In genomic region chr9:113471143-113471542, GRCh38 we compare ENCODE assay signal across 20 cellular contexts. TPM values are rescaled to one million over a fixed set of nuclear protein-coding genes. Genes with fewer than 3 reads are reported as not detected.
DNase-seq lines count a peak whose midpoint lies in the region; TF ChIP-seq lines count a peak whose summit lies in the region.
"Had no signal": no experiment of that assay in that cellular context is flagged by ENCODE, and none has a peak within 500 bp of the region (broad histone marks: within the 10 kb centered on the region; RNA-seq: fewer than 3 reads in every experiment).

No MANE protein-coding gene starts in this region.

- POLR2A ChIA-PET in Caco-2 (lab: Charles Lee): no interaction called here

- intact Hi-C loops in Caco-2 (cut with micrococcal nuclease; ENCODE audit: unreplicated experiment) (no loop called here), testis (cut with DNase I; ENCODE audit: low total_unique reads) (no loop called here)

- H3K27ac ChIP-seq in neural progenitor cell (no peak overlapping the region), testis (no peak overlapping the region)
- H3K27ac ChIP-seq: BLaER1 treated with 17β-estradiol and CSF1 and Interleukin-3, amounts not matched to agents 10 nM and 100 nM; KMS-11 had no signal

- H3K27me3 Mint-ChIP-seq in Caco-2 (ENCODE audit: insufficient read depth, unreplicated experiment): no peaks in the 10 kb centered on the region
- H3K27me3 Mint-ChIP-seq in chondrocyte (ENCODE audit: low read depth): no peaks in the 10 kb centered on the region
- peaks cover 2% of the 10 kb centered on the region for H3K27me3 Mint-ChIP-seq in neural progenitor cell (ENCODE audit: insufficient read depth, low read depth)

- H3K36me3 ChIP-seq in Caco-2 (ENCODE audit: control insufficient read depth, insufficient read depth, low read length) (no peaks in the 10 kb centered on the region), ES-I3 (ENCODE audit: insufficient read depth, low read length) (no peaks in the 10 kb centered on the region), neural progenitor cell (no peaks in the 10 kb centered on the region), testis (ENCODE audit: low read depth, missing control alignments) (no peaks in the 10 kb centered on the region)
- H3K36me3 ChIP-seq: BLaER1 treated with 17β-estradiol and CSF1 and Interleukin-3, amounts not matched to agents 10 nM and 100 nM; HAP-1 had no signal

- H4K20me1 ChIP-seq in neural progenitor cell (ENCODE audit: low read depth): no peaks in the 10 kb centered on the region
- H4K20me1 ChIP-seq: BLaER1 treated with 17β-estradiol and CSF1 and Interleukin-3, amounts not matched to agents 10 nM and 100 nM had no signal

- TF ChIP-seq POLR2A in testis (IDR thresholded peaks at IDR 0.05): no peak

- H3K4me3 Mint-ChIP-seq in Caco-2 (ENCODE audit: unreplicated experiment) (no peak overlapping the region), chondrocyte (ENCODE audit: unreplicated experiment) (no peak overlapping the region), neural progenitor cell (no peak overlapping the region)

- H3F3A ChIP-seq in neural progenitor cell (ENCODE audit: low read depth): no peaks in the 10 kb centered on the region

- TF ChIP-seq CTCF in Caco-2 (IDR thresholded peaks at IDR 0.05; ENCODE audit: insufficient read depth in 1 of 2, low read depth in 1 of 2, low read length in 1 of 2, severe bottlenecking in 1 of 2, unreplicated experiment in 1 of 2) (no peak), chondrocyte (IDR thresholded peaks at IDR 0.05) (no peak), neural progenitor cell (IDR thresholded peaks at IDR 0.05) (no peak), testis (IDR thresholded peaks at IDR 0.05) (no peak)

- H3K27ac Mint-ChIP-seq in Caco-2 (ENCODE audit: unreplicated experiment) (peak overlapping the region; percentile 12), chondrocyte (ENCODE audit: unreplicated experiment) (peak overlapping the region; percentile 63), neural progenitor cell (peak overlapping the region; percentile 33)

- H3K36me3 Mint-ChIP-seq in Caco-2 (ENCODE audit: insufficient read depth, unreplicated experiment) (peaks cover 40% of the 10 kb centered on the region), chondrocyte (ENCODE audit: low read depth) (no peaks in the 10 kb centered on the region), neural progenitor cell (peaks cover 7% of the 10 kb centered on the region)

- H3K27me3 ChIP-seq in Caco-2 (replicated peaks; ENCODE audit: control insufficient read depth, insufficient read depth, low read length): no peaks in the 10 kb centered on the region
- no peaks in the 10 kb centered on the region for H3K27me3 ChIP-seq in neural progenitor cell
- H3K27me3 ChIP-seq in testis: no peaks in the 10 kb centered on the region
- H3K27me3 ChIP-seq: BLaER1 treated with 17β-estradiol and CSF1 and Interleukin-3, amounts not matched to agents 10 nM and 100 nM had no signal

- peak overlapping the region; percentile 12 for H3K4me2 ChIP-seq in neural progenitor cell
- H3K4me2 ChIP-seq: BLaER1 treated with 17β-estradiol and CSF1 and Interleukin-3, amounts not matched to agents 10 nM and 100 nM; KMS-11 had no signal

- peaks cover 8% of the 10 kb centered on the region for H3K4me1 ChIP-seq in Caco-2
- H3K4me1 ChIP-seq in ES-I3 (ENCODE audit: insufficient read depth, low read length): peaks cover 6% of the 10 kb centered on the region; the same call in 1 of the 2 replicates
- H3K4me1 ChIP-seq in neural progenitor cell: peaks cover 11% of the 10 kb centered on the region
- no peaks in the 10 kb centered on the region for H3K4me1 ChIP-seq in testis
- H3K4me1 ChIP-seq: HAP-1 had no signal

- CTCF ChIA-PET in Caco-2 (lab: Charles Lee): no interaction called here

- no TSS peak for BruUV-seq in Caco-2 (replicated peaks; lab: Mats Ljungman, UMichigan)

- peaks cover 10% of the 10 kb centered on the region for H3K4me1 Mint-ChIP-seq in Caco-2 (ENCODE audit: low read depth, unreplicated experiment)
- H3K4me1 Mint-ChIP-seq in chondrocyte (ENCODE audit: low read depth): peaks cover 5% of the 10 kb centered on the region
- peaks cover 22% of the 10 kb centered on the region for H3K4me1 Mint-ChIP-seq in neural progenitor cell
- H3K4me1 Mint-ChIP-seq: CD8-positive, alpha-beta memory T cell had no signal

- 71 to 82% methylated on average over 1 of the region's 1 CpG for whole genome bisulfite sequencing in testis, 2 donors

- H3K9me3 ChIP-seq in Caco-2: no peaks in the 10 kb centered on the region
- 0 out of 2 replicates have a peak, but pooled peaks cover 2% of the 10 kb centered on the region for H3K9me3 ChIP-seq in ES-I3 (ENCODE audit: control insufficient read depth, insufficient read depth, low read length)
- H3K9me3 ChIP-seq in neural progenitor cell (ENCODE audit: low read depth): no peaks in the 10 kb centered on the region
- H3K9me3 ChIP-seq in testis: no peaks in the 10 kb centered on the region
- H3K9me3 ChIP-seq: HAP-1 had no signal

- H3K9ac ChIP-seq in ES-I3 (ENCODE audit: low read depth, low read length) (peak overlapping the region; percentile 24; the same call in 1 of the 2 replicates), neural progenitor cell (no peak overlapping the region)
- H3K9ac ChIP-seq: BLaER1 treated with 17β-estradiol and CSF1 and Interleukin-3, amounts not matched to agents 10 nM and 100 nM; KMS-11 had no signal

- no peak for DNase-seq in Caco-2
- DNase-seq in chondrocyte (ENCODE audit: low spot score): no peak
- no peak for DNase-seq in neural progenitor cell (ENCODE audit: low spot score)
- no peak for DNase-seq in central memory CD4-positive, alpha-beta T cell
- DNase-seq in testis: no peak
- DNase-seq in HCEC 1CT: no peak
- no peak for DNase-seq in pons (ENCODE audit: low spot score)
- DNase-seq: CD8-positive, alpha-beta memory T cell; DMS79; NCI-H1417; NCI-H187; NCI-H2227 treated with DMSO at 0.1 percent for 48 hours; NCI-H510A treated with DMSO at 0.1 percent for 48 hours; NCI-H82; OCI-M1; SHP77 treated with DMSO at 0.1 percent for 48 hours had no signal

- H2AFZ ChIP-seq in neural progenitor cell (replicated peaks): peak overlapping the region; percentile 30

- H3K79me2 ChIP-seq in neural progenitor cell (ENCODE audit: low read depth): no peaks in the 10 kb centered on the region

- H3K9me3 Mint-ChIP-seq in Caco-2 (ENCODE audit: unreplicated experiment) (no peaks in the 10 kb centered on the region), chondrocyte (ENCODE audit: low read depth) (no peaks in the 10 kb centered on the region), neural progenitor cell (peaks cover 15% of the 10 kb centered on the region)

- H3K4me3 ChIP-seq in Caco-2 (ENCODE audit: low read depth, low read length) (no peak overlapping the region), neural progenitor cell (no peak overlapping the region), testis (no peak overlapping the region)
- H3K4me3 ChIP-seq: BLaER1 treated with 17β-estradiol and CSF1 and Interleukin-3, amounts not matched to agents 10 nM and 100 nM; HAP-1 had no signal

RNA-seq across cellular contexts. Expression of gene RGS3, which starts 7.6 kb away (rescaled TPM):
- 70.8 and 71.1 TPM in 2 replicates for total RNA-seq in Caco-2 (2022)
- 33.8 to 58.2 TPM (median 55.2 TPM) in 3 replicates for total RNA-seq in chondrocyte
- 30.3 and 39.9 TPM in 2 replicates for total RNA-seq in neural progenitor cell (ENCODE audit: low replicate concordance)
- 100 to 1,000 TPM; 119 to 125 TPM for total RNA-seq in testis
- 84.8 TPM for polyA plus RNA-seq in testis (ENCODE audit: insufficient read depth, low read depth, low replicate concordance)

Comparison
In these comparisons a context has a peak if more than half of its experiments do, and no peak if none do; other contexts are left out.
1. H3K27ac Mint-ChIP-seq: peak in every context shown above with its lines; median percentile 63 in chondrocyte; 33 in neural progenitor cell; 12 in Caco-2.